In genomic region chr10:121947931-121948330, GRCh38 we compare ENCODE assay signal across 16 cellular contexts. TPM values are rescaled to one million over a fixed set of nuclear protein-coding genes. Genes with fewer than 3 reads are reported as not detected.
"Had no signal": no experiment of that assay in that cellular context is flagged by ENCODE, and none has a peak within 500 bp of the region (broad histone marks: within the 10 kb centered on the region; RNA-seq: fewer than 3 reads in every experiment).

No MANE protein-coding gene starts in this region.

- H3K27ac ChIP-seq: stomach, testis, upper lobe of right lung had no signal

- H3K9me3 ChIP-seq: stomach, testis, upper lobe of right lung had no signal

- H3K4me1 Mint-ChIP-seq: activated CD4-positive, alpha-beta memory T cell treated with anti-CD3 and anti-CD28 coated beads, Interleukin-2, amount 10 ng/mL, durations not matched to agents 7 days and 5 days; immature natural killer cell had no signal

- H3K4me3 ChIP-seq: coronary artery, stomach, testis, upper lobe of right lung had no signal

- ATAC-seq: upper lobe of right lung had no signal

- DNase-seq: activated CD4-positive, alpha-beta memory T cell treated with anti-CD3 and anti-CD28 coated beads, Interleukin-2, amount 10 ng/mL, durations not matched to agents 7 days and 5 days; activated CD4-positive, alpha-beta T cell treated with anti-CD3 and anti-CD28 coated beads for 1 hour; activated naive CD4-positive, alpha-beta T cell treated with anti-CD3 and anti-CD28 coated beads, Interleukin-2, amount 50 U/mL, for 16 hours; activated T-cell treated with anti-CD3 and anti-CD28 coated beads, Interleukin-2, amount 50 U/mL, for 24 hours; effector CD4-positive, alpha-beta T cell; foreskin melanocyte; immature natural killer cell; posterior cingulate gyrus; retina; stimulated activated CD4-positive, alpha-beta T cell treated with anti-CD3 and anti-CD28 coated beads, Interleukin-12 subunit alpha, Interleukin-12 subunit beta, amount 100 ng/mL, for 4 hours; stimulated activated CD4-positive, alpha-beta T cell treated with anti-CD3 and anti-CD28 coated beads, Interleukin-2, amount 100 ng/mL, for 24 hours; stomach; testis; upper lobe of right lung had no signal

- H3K27me3 Mint-ChIP-seq: activated CD4-positive, alpha-beta memory T cell treated with anti-CD3 and anti-CD28 coated beads, Interleukin-2, amount 10 ng/mL, durations not matched to agents 7 days and 5 days; activated T-cell treated with anti-CD3 and anti-CD28 coated beads, Interleukin-2, amount 50 U/mL, for 24 hours had no signal

- H3K27ac Mint-ChIP-seq: activated CD4-positive, alpha-beta memory T cell treated with anti-CD3 and anti-CD28 coated beads, Interleukin-2, amount 10 ng/mL, durations not matched to agents 7 days and 5 days; activated T-cell treated with anti-CD3 and anti-CD28 coated beads, Interleukin-2, amount 50 U/mL, for 24 hours; nephron had no signal

- H3K4me1 ChIP-seq: testis, upper lobe of right lung had no signal

- H3K4me3 Mint-ChIP-seq: activated CD4-positive, alpha-beta memory T cell treated with anti-CD3 and anti-CD28 coated beads, Interleukin-2, amount 10 ng/mL, durations not matched to agents 7 days and 5 days; activated T-cell treated with anti-CD3 and anti-CD28 coated beads, Interleukin-2, amount 50 U/mL, for 24 hours; immature natural killer cell; nephron had no signal

RNA-seq across cellular contexts. Expression of gene TACC2, which starts 41.0 kb away (rescaled TPM):
- total RNA-seq: activated CD4-positive, alpha-beta memory T cell treated with anti-CD3 and anti-CD28 coated beads, Interleukin-2, amount 10 ng/mL, durations not matched to agents 7 days and 5 days had no signal
- polyA plus RNA-seq: immature natural killer cell had no signal
